ENCODE assay signal across 8 cellular contexts in genomic region chr17:48577330-48577945, GRCh38. TPM values are rescaled to one million over a fixed set of nuclear protein-coding genes. Genes with fewer than 3 reads are reported as not detected.
DNase-seq lines count a peak whose midpoint lies in the region; ATAC-seq, FAIRE-seq and TF ChIP-seq lines count a peak whose summit lies in the region.

No MANE protein-coding gene starts in this region.

- FAIRE-seq in G401.6 (lab: Jason Lieb, UNC): peak; percentile 78

- no TSS peak for BruUV-seq in mammary epithelial cell (replicated peaks; lab: Mats Ljungman, UMichigan)

- 9% methylated on average over 14 of the region's 19 CpGs for WGBS in mammary epithelial cell (ENCODE audit: low coverage, missing lambda C conversion rate)

- intact Hi-C loops in mammary epithelial cell (cut with micrococcal nuclease): no loop called here

- TF ChIP-seq CTCF in mammary epithelial cell (conservative IDR thresholded peaks at IDR 0.05 in 1 of 2, IDR thresholded peaks at IDR 0.05 in 1 of 2; ENCODE audit: extremely low read depth in 1 of 2, insufficient read depth in 1 of 2, low read depth in 1 of 2, low read length in 2 of 2) (no peak), neural crest cell (conservative IDR thresholded peaks at IDR 0.05) (no peak)

- ATAC-seq in HG02973 (IDR thresholded peaks at IDR 0.05; ENCODE audit: unreplicated experiment) (no peak), HG02870 (IDR thresholded peaks at IDR 0.05; ENCODE audit: unreplicated experiment) (no peak), HG03520 (IDR thresholded peaks at IDR 0.05; ENCODE audit: unreplicated experiment) (no peak)

- no peaks in the 10 kb centered on the region for H4K20me1 ChIP-seq in mammary epithelial cell (ENCODE audit: insufficient read depth, low read length)

- no peaks in the 10 kb centered on the region for H3K36me3 ChIP-seq in mammary epithelial cell (ENCODE audit: insufficient read depth, low read length)

- dilution Hi-C loops in mammary epithelial cell (cut with HindIII; ENCODE audit: low sequenced_read_pairs): no loop called here

- in situ Hi-C loops in mammary epithelial cell (cut with MboI; ENCODE audit: low sequenced_read_pairs in 2 of 2): no loop called here

- H3K4me1 Mint-ChIP-seq in neural crest cell: peaks cover 23% of the 10 kb centered on the region

- H3K79me2 ChIP-seq in mammary epithelial cell (ENCODE audit: insufficient read depth, low read length): no peaks in the 10 kb centered on the region

- H3K9ac ChIP-seq in mammary epithelial cell (ENCODE audit: insufficient read depth, low read length): no peak overlapping the region

- no peaks in the 10 kb centered on the region for H3K9me3 Mint-ChIP-seq in neural crest cell

- H3K27ac ChIP-seq in mammary epithelial cell (ENCODE audit: insufficient read depth, low read depth, low read length): no peak overlapping the region

- H3K9me3 ChIP-seq in mammary epithelial cell (replicated peaks; ENCODE audit: insufficient read depth, low read length): no peaks in the 10 kb centered on the region

- H3K4me3 ChIP-seq in mammary epithelial cell (replicated peaks in 1 of 3; ENCODE audit: insufficient read depth in 1 of 3, low read depth in 2 of 3, low read length in 3 of 3): peak overlapping the region in 2 of 3 experiments; percentile 22 to 29

- H3K4me3 Mint-ChIP-seq in neural crest cell: peak overlapping the region; percentile 90

- CTCF ChIA-PET in mammary epithelial cell (lab: Charles Lee; ENCODE audit: low non-redundant PET): interaction anchor here (0.5 kb wide), 1 partner anchor 76 kb away, joined by 3 read pairs; no protein-coding TSS in a partner anchor

- H3K27me3 Mint-ChIP-seq in neural crest cell (ENCODE audit: low read depth): peaks cover 56% of the 10 kb centered on the region

- no peaks in the 10 kb centered on the region for H3K36me3 Mint-ChIP-seq in neural crest cell (ENCODE audit: low read depth)

- peak; percentile 35 for DNase-seq in LHCN-M2 (ENCODE audit: low read depth)
- DNase-seq in mammary epithelial cell: peak; percentile 54
- DNase-seq in neural crest cell (ENCODE audit: low read depth, low spot score): no peak
- DNase-seq in NCI-H128 (lab: John Stamatoyannopoulos, UW; ENCODE audit: unreplicated experiment): no peak

- peaks cover 9% of the 10 kb centered on the region for H3K4me1 ChIP-seq in mammary epithelial cell (ENCODE audit: insufficient read depth, low read length)

- H3K27ac Mint-ChIP-seq in neural crest cell (ENCODE audit: unreplicated experiment): peak overlapping the region; percentile 87

- H3K4me2 ChIP-seq in mammary epithelial cell (ENCODE audit: insufficient read depth, low read depth, low read length): peak overlapping the region; percentile 83

- peaks cover 3% of the 10 kb centered on the region for H3K27me3 ChIP-seq in mammary epithelial cell (ENCODE audit: insufficient read depth, low read length)

- H2AFZ ChIP-seq in mammary epithelial cell (ENCODE audit: low read depth, low read length): peak overlapping the region; percentile 74

RNA-seq across cellular contexts. Expression of gene HOXB4, which starts 0.7 kb away (rescaled TPM):
- total RNA-seq in LHCN-M2 (2014; rRNA removed): 5.2 and 5.5 TPM in 2 replicates
- 4.3 TPM for polyA plus RNA-seq in LHCN-M2 (2012)
- total RNA-seq in mammary epithelial cell: under 1 TPM; 0.16 to 0.17 TPM
- polyA plus RNA-seq in mammary epithelial cell: 0.01 TPM
- polyA minus RNA-seq in mammary epithelial cell: not detected
- 4.4 and 5.0 TPM in 2 replicates for total RNA-seq in neural crest cell

RNA-seq across cellular contexts. Expression of gene HOXB3, which starts 12.6 kb away (rescaled TPM):
- total RNA-seq in LHCN-M2 (2014; rRNA removed): 9.0 and 12.1 TPM in 2 replicates
- 6.4 TPM for polyA plus RNA-seq in LHCN-M2 (2012)
- 1 to 10 TPM; 1.5 to 5.2 TPM for total RNA-seq in mammary epithelial cell
- 2.6 TPM for polyA plus RNA-seq in mammary epithelial cell
- 0.67 TPM for polyA minus RNA-seq in mammary epithelial cell
- total RNA-seq in neural crest cell: 21.9 and 22.8 TPM in 2 replicates

RNA-seq across cellular contexts. Expression of gene HOXB5, which starts 16.1 kb away (rescaled TPM):
- 0.90 and 1.8 TPM in 2 replicates for total RNA-seq in LHCN-M2 (2014; rRNA removed)
- polyA plus RNA-seq in LHCN-M2 (2012): 3.5 TPM
- not detected for total RNA-seq in mammary epithelial cell
- polyA plus RNA-seq in mammary epithelial cell: not detected
- not detected for polyA minus RNA-seq in mammary epithelial cell
- total RNA-seq in neural crest cell: 2.3 and 2.6 TPM in 2 replicates

RNA-seq across cellular contexts. Expression of gene HOXB6, which starts 27.3 kb away (rescaled TPM):
- total RNA-seq in LHCN-M2 (2014; rRNA removed) (21.5 and 24.9 TPM in 2 replicates), mammary epithelial cell (under 1 TPM; under 0.01 to 0.59 TPM), neural crest cell (9.6 and 11.5 TPM in 2 replicates)
- 15.6 TPM for polyA plus RNA-seq in LHCN-M2 (2012)
- polyA plus RNA-seq in mammary epithelial cell: 0.49 TPM
- not detected for polyA minus RNA-seq in mammary epithelial cell

RNA-seq across cellular contexts. Expression of gene HOXB2, which starts 32.5 kb away (rescaled TPM):
- 59.3 and 65.3 TPM in 2 replicates for total RNA-seq in LHCN-M2 (2014; rRNA removed)
- polyA plus RNA-seq in LHCN-M2 (2012): 30.4 TPM
- total RNA-seq in mammary epithelial cell: 10 to 100 TPM in 1 of 2 donors, 1 to 10 TPM in 1; 3.3 to 18.9 TPM
- polyA plus RNA-seq in mammary epithelial cell: 6.7 TPM
- 2.8 TPM for polyA minus RNA-seq in mammary epithelial cell
- total RNA-seq in neural crest cell: 60.0 and 60.9 TPM in 2 replicates

Comparison
In these comparisons a context has a peak if more than half of its experiments do, and no peak if none do; other contexts are left out.
1. DNase-seq: peak in LHCN-M2 (single experiment) and mammary epithelial cell (single experiment); none in neural crest cell (single experiment) and NCI-H128 (single experiment).